ENCODE assay signal across 21 cellular contexts in the genomic region with DNA sequence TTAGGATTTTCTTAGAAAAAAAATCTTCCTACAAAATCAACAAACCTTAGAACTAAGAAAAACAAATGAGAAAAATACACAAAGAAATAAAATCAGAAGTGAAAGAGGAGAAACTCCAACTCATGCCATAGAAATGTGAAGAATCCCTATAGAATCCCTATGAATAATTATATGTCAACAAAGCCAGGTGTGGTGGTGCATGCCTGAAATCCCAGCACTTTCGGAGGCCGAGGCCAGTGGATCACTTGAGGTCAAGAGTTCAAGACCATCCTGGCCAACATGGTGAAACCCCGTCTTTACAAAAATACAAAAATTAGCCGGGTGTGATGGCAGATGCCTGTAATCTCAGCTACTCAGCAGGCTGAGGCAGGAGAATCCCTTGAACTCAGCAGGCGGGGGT. TPM values are rescaled to one million over a fixed set of nuclear protein-coding genes. Genes with fewer than 3 reads are reported as not detected.
A peak's percentile ranks its signal among the peaks of the same experiment; 100 is the strongest.
DNase-seq lines count a peak whose midpoint lies in the region; ATAC-seq and TF ChIP-seq lines count a peak whose summit lies in the region.
"Had no signal": no experiment of that assay in that cellular context is flagged by ENCODE, and none has a peak within 500 bp of the region (broad histone marks: within the 10 kb centered on the region; RNA-seq: fewer than 3 reads in every experiment).

No MANE protein-coding gene starts in this region.

- no peak overlapping the region for H3K18ac ChIP-seq in mesendoderm (ENCODE audit: low read length)

- no peak overlapping the region for H2AFZ ChIP-seq in PC-3 (ENCODE audit: low read length)

- H4K5ac ChIP-seq in mesendoderm (ENCODE audit: low read length) = no peak overlapping the region

- no peak overlapping the region for H2BK120ac ChIP-seq in mesendoderm (ENCODE audit: low read depth, low read length)

- H3K9me2 ChIP-seq in PC-3 (replicated peaks; ENCODE audit: low read length) = no peaks in the 10 kb centered on the region

- H2BK5ac ChIP-seq in mesendoderm (ENCODE audit: low read length) = no peak overlapping the region

- peaks cover 3% of the 10 kb centered on the region for H3K36me3 Mint-ChIP-seq in chondrocyte (ENCODE audit: low read depth)
- H3K36me3 Mint-ChIP-seq: brain had no signal

- H3K9me3 Mint-ChIP-seq in chondrocyte (ENCODE audit: low read depth) = peaks cover 9% of the 10 kb centered on the region
- H3K9me3 Mint-ChIP-seq: T-helper 1 cell treated with Interleukin-12 subunit alpha and Interleukin-12 subunit beta and Interleukin-4 antibody, amounts not matched to agents 30 μg/mL and 1 μg/mL, for 36 hours had no signal

- WGBS in mesendoderm (ENCODE audit: extremely low coverage, insufficient coverage, low lambda C conversion rate) = no CpG with 5 or more reads among the region's 5 CpGs

- CTCF ChIA-PET in PC-3 (lab: Charles Lee) = no interaction called here

- H3K27me3 Mint-ChIP-seq in chondrocyte (ENCODE audit: low read depth) = no peaks in the 10 kb centered on the region

- H3K56ac ChIP-seq in mesendoderm (ENCODE audit: low read length) = no peak overlapping the region

- H3K27ac ChIP-seq in PC-3 (ENCODE audit: low read length) (peak overlapping the region; percentile 83), mesendoderm (ENCODE audit: low read depth, low read length) (no peak overlapping the region)
- H3K27ac ChIP-seq: HL-60, neutrophil, skin epidermis, upper lobe of left lung had no signal

- no peak overlapping the region for H3K4me3 ChIP-seq in PC-3 (ENCODE audit: low read length)
- H3K4me3 ChIP-seq in mesendoderm (ENCODE audit: low read length) = no peak overlapping the region
- H3K4me3 ChIP-seq: skin epidermis, upper lobe of left lung had no signal

- peak overlapping the region; percentile 48 for H3K4ac ChIP-seq in mesendoderm (ENCODE audit: low read depth, low read length)

- H3K9ac ChIP-seq in PC-3 (ENCODE audit: low read length) (peak overlapping the region; percentile 47), mesendoderm (ENCODE audit: low read length) (no peak overlapping the region)

- no peaks in the 10 kb centered on the region for H3K36me3 ChIP-seq in PC-3 (ENCODE audit: low read depth, low read length)
- H3K36me3 ChIP-seq in mesendoderm (ENCODE audit: control insufficient read depth, insufficient read depth, low read length) = no peaks in the 10 kb centered on the region
- H3K36me3 ChIP-seq: neutrophil had no signal

- peak; percentile 67 for DNase-seq in EL
- DNase-seq in PC-3 = peak; percentile 78
- DNase-seq in chondrocyte (ENCODE audit: low spot score) = no peak
- peak; percentile 91 for DNase-seq in mesendoderm
- no peak for DNase-seq in hippocampal formation (lab: John Stamatoyannopoulos, UW)
- no peak for DNase-seq in HuH-7 (ENCODE audit: low spot score)
- DNase-seq: activated CD4-positive, CD25-positive, alpha-beta regulatory T cell treated with anti-CD3 and anti-CD28 coated beads, Interleukin-2, amount 50 U/mL, for 72 hours; effector CD8-positive, alpha-beta T cell; midbrain; NCI-H2081; NCI-H526 treated with DMSO at 0.1 percent for 48 hours; stimulated activated naive CD4-positive, alpha-beta T cell; upper lobe of left lung had no signal

- intact Hi-C loops in PC-3 (cut with micrococcal nuclease) = no loop called here

- H2BK15ac ChIP-seq in mesendoderm (replicated peaks; ENCODE audit: low read depth) = no peak overlapping the region

- peaks cover 13% of the 10 kb centered on the region for H3F3A ChIP-seq in PC-3 (ENCODE audit: low read length, unreplicated experiment)

- H3K79me2 ChIP-seq in PC-3 (ENCODE audit: low read length) = no peaks in the 10 kb centered on the region
- no peaks in the 10 kb centered on the region for H3K79me2 ChIP-seq in mesendoderm (ENCODE audit: control insufficient read depth, insufficient read depth, low read length)

- no peaks in the 10 kb centered on the region for H3K79me1 ChIP-seq in mesendoderm (ENCODE audit: low read length)

- POLR2A ChIA-PET in PC-3 (lab: Charles Lee; ENCODE audit: unreplicated experiment) = no interaction called here

- BruUV-seq in PC-3 (replicated peaks; lab: Mats Ljungman, UMichigan) = no TSS peak

- peaks cover 53% of the 10 kb centered on the region for H3K4me1 Mint-ChIP-seq in chondrocyte (ENCODE audit: low read depth)
- H3K4me1 Mint-ChIP-seq: brain had no signal

- TF ChIP-seq CTCF in PC-3 (conservative IDR thresholded peaks at IDR 0.05; ENCODE audit: low read depth, low read length) = no peak
- no peak for TF ChIP-seq CTCF in chondrocyte (IDR thresholded peaks at IDR 0.05)

- ATAC-seq in PC-3 = peak; percentile 79
- no peak for ATAC-seq in GM18870 (IDR thresholded peaks at IDR 0.05; ENCODE audit: unreplicated experiment)
- ATAC-seq in HG03469 (IDR thresholded peaks at IDR 0.05; ENCODE audit: unreplicated experiment) = no peak

- H3K9me3 ChIP-seq in PC-3 (ENCODE audit: low read length) = no peaks in the 10 kb centered on the region
- H3K9me3 ChIP-seq: neutrophil, upper lobe of left lung had no signal

- H4K20me1 ChIP-seq in PC-3 (ENCODE audit: low read length) = no peaks in the 10 kb centered on the region

- H3K4me3 Mint-ChIP-seq in chondrocyte (ENCODE audit: unreplicated experiment) = no peak overlapping the region
- H3K4me3 Mint-ChIP-seq: brain; T-helper 1 cell treated with Interleukin-12 subunit alpha and Interleukin-12 subunit beta and Interleukin-4 antibody, amounts not matched to agents 30 μg/mL and 1 μg/mL, for 36 hours had no signal

- H3K27ac Mint-ChIP-seq in chondrocyte (ENCODE audit: unreplicated experiment) = peak overlapping the region; percentile 75
- H3K27ac Mint-ChIP-seq: brain; T-helper 1 cell treated with Interleukin-12 subunit alpha and Interleukin-12 subunit beta and Interleukin-4 antibody, amounts not matched to agents 30 μg/mL and 1 μg/mL, for 36 hours had no signal

- peaks cover 52% of the 10 kb centered on the region for H3K4me1 ChIP-seq in PC-3 (ENCODE audit: insufficient read depth, low read length)
- H3K4me1 ChIP-seq in mesendoderm (ENCODE audit: control insufficient read depth, low read depth, low read length) = no peaks in the 10 kb centered on the region
- H3K4me1 ChIP-seq: upper lobe of left lung had no signal

- no peak overlapping the region for H3K23ac ChIP-seq in mesendoderm (ENCODE audit: low read length)

- H2AK5ac ChIP-seq in mesendoderm (ENCODE audit: low read length) = no peak overlapping the region

- H3K27me3 ChIP-seq in PC-3 (ENCODE audit: low read length) = no peaks in the 10 kb centered on the region
- H3K27me3 ChIP-seq in mesendoderm (ENCODE audit: insufficient read depth, low read length, poor library complexity) = no peaks in the 10 kb centered on the region
- H3K27me3 ChIP-seq: neutrophil, upper lobe of left lung had no signal

- H3K4me2 ChIP-seq in PC-3 (ENCODE audit: low read length) (peak overlapping the region; percentile 58), mesendoderm (ENCODE audit: low read length) (no peak overlapping the region)

- no peak overlapping the region for H4K8ac ChIP-seq in mesendoderm (ENCODE audit: low read depth, low read length)

RNA-seq across cellular contexts. Expression of gene ACSM6, which starts 27.1 kb away (rescaled TPM):
- not detected in 2 replicates for total RNA-seq in PC-3 (2014; rRNA removed)
- not detected in 3 replicates for total RNA-seq in chondrocyte
- polyA plus RNA-seq in mesendoderm (2013, experiment 1 of 2) = 0.04 TPM
- polyA plus RNA-seq in mesendoderm (2013, experiment 2 of 2) = 0.04 TPM
- total RNA-seq: upper lobe of left lung had no signal
- polyA plus RNA-seq: BJ had no signal

Comparison
In these comparisons a context has a peak if more than half of its experiments do, and no peak if none do; other contexts are left out.
1. DNase-seq: peak in EL (single experiment), PC-3 (single experiment) and mesendoderm (single experiment); none in chondrocyte (single experiment), hippocampal formation (0 of 2) and HuH-7 (single experiment).